1 cellular context compared by ENCODE assay signal in genomic region chr12:25992026-25992782, GRCh38.
A peak's percentile ranks its signal among the peaks of the same experiment; 100 is the strongest.
TF ChIP-seq lines count a peak whose summit lies in the region.

No MANE protein-coding gene starts in this region.

TF ChIP-seq in HEK293, 187 proteins besides CTCF, POLR2A, EP300 and RAD21 (continued from another document):
- TF ChIP-seq ZBTB6 (tag by site-specific recombination; IDR thresholded peaks at IDR 0.05) (no peak), ZNF184 (tag by site-specific recombination; IDR thresholded peaks at IDR 0.05) (no peak), PRDM6 (tag by site-specific recombination; IDR thresholded peaks at IDR 0.05) (peak; percentile 27; the same call in 1 of the 2 replicates), ZNF558 (tag by site-specific recombination; IDR thresholded peaks at IDR 0.05) (0 out of 2 replicates have a peak, but pooled peaks have one; percentile 13), ZIC2 (tag by site-specific recombination; IDR thresholded peaks at IDR 0.05) (peak; percentile 95), TRIM28 (IDR thresholded peaks at IDR 0.05; ENCODE audit: borderline replicate concordance, low read length) (no peak), ZEB2 (tag by site-specific recombination; IDR thresholded peaks at IDR 0.05) (peak; percentile 59; the same call in 1 of the 2 replicates), ZBTB21 (tag by site-specific recombination; IDR thresholded peaks at IDR 0.05) (peak; percentile 61; the same call in 1 of the 2 replicates), ZNF623 (tag by site-specific recombination; IDR thresholded peaks at IDR 0.05) (no peak), HIC1 (tag by site-specific recombination; IDR thresholded peaks at IDR 0.05) (peak; percentile 77), TCF7L2 (IDR thresholded peaks at IDR 0.05; ENCODE audit: borderline replicate concordance, low read depth, low read length) (no peak), KLF17 (tag by site-specific recombination; IDR thresholded peaks at IDR 0.05) (0 out of 2 replicates have a peak, but pooled peaks have one; percentile 34), ZNF398 (tag by site-specific recombination; IDR thresholded peaks at IDR 0.05) (peak; percentile 67), ZNF747 (tag by site-specific recombination; IDR thresholded peaks at IDR 0.05) (no peak), INSM2 (tag by site-specific recombination; IDR thresholded peaks at IDR 0.05) (no peak), EGR2 (tag by site-specific recombination; IDR thresholded peaks at IDR 0.05; ENCODE audit: low read depth) (no peak)
